In the genomic region with DNA sequence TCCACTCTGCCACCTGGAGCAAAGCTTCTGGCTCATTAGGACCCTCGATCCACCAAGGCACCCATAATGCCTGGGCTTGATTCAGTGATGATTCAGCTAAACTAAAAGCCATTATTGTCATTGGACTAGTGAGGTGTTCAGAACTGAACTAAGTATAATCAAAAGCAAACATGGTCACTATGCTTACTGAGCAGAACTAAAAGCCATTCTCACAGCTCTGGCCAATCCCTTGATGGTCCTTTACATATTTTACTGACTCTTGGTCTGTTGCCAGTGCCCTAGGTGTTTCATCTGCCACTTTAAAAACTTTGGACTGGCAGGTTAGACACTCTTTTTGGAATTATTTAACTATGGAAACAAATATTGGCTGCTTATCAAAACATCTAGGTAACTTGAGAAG, we compare ENCODE assay signal across 15 cellular contexts.
DNase-seq lines count a peak whose midpoint lies in the region; ATAC-seq and TF ChIP-seq lines count a peak whose summit lies in the region.
"Had no signal": no experiment of that assay in that cellular context is flagged by ENCODE, and none has a peak within 500 bp of the region (broad histone marks: within the 10 kb centered on the region; RNA-seq: fewer than 3 reads in every experiment).

No MANE protein-coding gene starts in this region.

- H3K36me3 ChIP-seq in lung (ENCODE audit: control insufficient read depth in 2 of 2, insufficient read depth in 2 of 2, low read length in 2 of 2), result no peaks in the 10 kb centered on the region
- H3K36me3 ChIP-seq: BLaER1 treated with 17β-estradiol and CSF1 and Interleukin-3, amounts not matched to agents 10 nM and 100 nM had no signal

- H3K4me1 ChIP-seq in lung (ENCODE audit: control insufficient read depth in 2 of 2, insufficient read depth in 2 of 2, low read length in 2 of 2), result no peaks in the 10 kb centered on the region
- H3K4me1 ChIP-seq: BLaER1 treated with 17β-estradiol and CSF1 and Interleukin-3, amounts not matched to agents 10 nM and 100 nM had no signal

- no peak overlapping the region for H3K27ac ChIP-seq in lung (ENCODE audit: low read depth in 1 of 2, low read length in 1 of 2)
- H3K27ac ChIP-seq: BLaER1 treated with 17β-estradiol and CSF1 and Interleukin-3, amounts not matched to agents 10 nM and 100 nM had no signal

- peak; percentile 6 for DNase-seq in NCI-H2029 treated with DMSO at 0.1 percent for 48 hours (lab: John Stamatoyannopoulos, UW)
- DNase-seq in NCI-H2029 (lab: John Stamatoyannopoulos, UW), result no peak
- DNase-seq in NCI-H1048 (lab: John Stamatoyannopoulos, UW), result peak; percentile 29
- peak; percentile 63 for DNase-seq in NCI-H1105 treated with DMSO at 0.1 percent for 48 hours (lab: John Stamatoyannopoulos, UW)
- DNase-seq in lung (ENCODE audit: low spot score), result no peak
- no peak for DNase-seq in SKM-1 (lab: John Stamatoyannopoulos, UW; ENCODE audit: unreplicated experiment)
- DNase-seq: Calu3; CD8-positive, alpha-beta T cell; H7; HFFc6 had no signal

- H3K4me3 ChIP-seq in lung, result no peak overlapping the region
- H3K4me3 ChIP-seq: BLaER1 treated with 17β-estradiol and CSF1 and Interleukin-3, amounts not matched to agents 10 nM and 100 nM; GM23338 had no signal

- H3K27me3 ChIP-seq in lung (ENCODE audit: control insufficient read depth, insufficient read depth), result no peaks in the 10 kb centered on the region
- H3K27me3 ChIP-seq: BLaER1 treated with 17β-estradiol and CSF1 and Interleukin-3, amounts not matched to agents 10 nM and 100 nM had no signal

- no peak for TF ChIP-seq CTCF in lung (IDR thresholded peaks at IDR 0.05; ENCODE audit: control extremely low read depth, extremely low read depth)

- 75 to 79% methylated on average over 1 of the region's 1 CpG for WGBS in lung, 2 donors

- ATAC-seq in lung (ENCODE audit: insufficient read depth, low FRiP score) (peak; percentile 27), GM21526 (IDR thresholded peaks at IDR 0.05; ENCODE audit: low FRiP score, unreplicated experiment) (no peak)
- ATAC-seq: CD8-positive, alpha-beta T cell; GM23338; HCT116; HepG2 had no signal

- no peaks in the 10 kb centered on the region for H3K9me3 ChIP-seq in lung (ENCODE audit: control insufficient read depth in 2 of 2, insufficient read depth in 1 of 2, low read length in 1 of 2)

Comparison
In these comparisons a context has a peak if more than half of its experiments do, and no peak if none do; other contexts are left out.
1. DNase-seq: peak in NCI-H2029 treated with DMSO at 0.1 percent for 48 hours (single experiment), NCI-H1048 (single experiment) and NCI-H1105 treated with DMSO at 0.1 percent for 48 hours (single experiment); none in NCI-H2029 (single experiment), lung (single experiment) and SKM-1 (single experiment).